34 cellular contexts compared by ENCODE assay signal in the genomic region with DNA sequence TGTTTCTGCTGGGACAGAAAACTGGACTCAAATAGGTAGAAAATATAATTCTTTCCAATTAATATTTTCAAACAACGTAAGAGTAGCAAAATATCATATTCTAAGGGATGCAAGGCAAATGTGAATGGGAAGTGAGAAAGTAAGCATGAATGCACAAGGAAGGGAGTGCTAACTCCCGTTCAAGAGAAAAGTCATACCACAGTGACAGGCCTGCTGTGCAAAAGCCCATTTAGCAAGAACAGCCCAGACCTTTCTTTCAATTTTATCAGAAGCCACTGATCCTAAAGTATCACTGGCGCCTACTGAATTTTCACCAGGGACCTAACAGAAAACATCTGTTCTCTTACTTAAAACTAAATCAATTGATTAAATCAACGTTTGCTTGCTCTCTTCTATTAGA.
"Had no signal": no experiment of that assay in that cellular context is flagged by ENCODE, and none has a peak within 500 bp of the region (broad histone marks: within the 10 kb centered on the region; RNA-seq: fewer than 3 reads in every experiment).

No MANE protein-coding gene starts in this region.

- H3K4me3 ChIP-seq: ascending aorta, breast epithelium had no signal

- H3K27ac Mint-ChIP-seq: activated B cell treated with CpG ODN at 0.5 μM for 24 hours; activated CD4-positive, alpha-beta memory T cell treated with anti-CD3 and anti-CD28 coated beads for 36 hours; activated CD4-positive, alpha-beta T cell treated with anti-CD3 and anti-CD28 coated beads, Interleukin-2, amount 10 ng/mL, durations not matched to agents 24 days and 14 days; activated CD8-positive, alpha-beta T cell treated with anti-CD3 and anti-CD28 coated beads for 36 hours; activated naive CD4-positive, alpha-beta T cell treated with anti-CD3 and anti-CD28 coated beads for 36 hours; activated naive CD4-positive, alpha-beta T cell treated with anti-CD3 and anti-CD28 coated beads, Interleukin-2, amount 50 U/mL, for 72 hours; activated naive CD8-positive, alpha-beta T cell treated with anti-CD3 and anti-CD28 coated beads for 36 hours; activated T-cell treated with anti-CD3 and anti-CD28 coated beads, Interleukin-2, amount 50 U/mL, for 72 hours; activated T-helper 1 cell treated with anti-CD3 and anti-CD28 coated beads, Interleukin-12 subunit alpha, Interleukin-12 subunit beta, Interleukin-2, Interleukin-4 antibody, amounts not matched to agents 30 ng/mL and 10 ng/mL and 1 ng/mL, durations not matched to agents 14 hours and 24 hours and 36 hours; activated T-helper 17 cell treated with anti-CD3 and anti-CD28 coated beads, Interleukin-2, amount 50 U/mL, for 72 hours; T-helper 1 cell treated with Interleukin-12 subunit alpha and Interleukin-12 subunit beta and Interleukin-4 antibody, amounts not matched to agents 30 μg/mL and 1 μg/mL, for 36 hours; T-helper 2 cell treated with Interferon-gamma antibody and Interleukin-4, amounts not matched to agents 5 μg/mL and 100 μg/mL, for 36 hours had no signal

- DNase-seq: activated B cell treated with CpG ODN at 0.5 μM for 24 hours; activated CD4-positive, alpha-beta memory T cell treated with anti-CD3 and anti-CD28 coated beads for 36 hours; activated CD4-positive, alpha-beta T cell treated with anti-CD3 and anti-CD28 coated beads for 4 hours; activated CD4-positive, alpha-beta T cell treated with anti-CD3 and anti-CD28 coated beads, Interleukin-2, amount 10 ng/mL, durations not matched to agents 24 days and 14 days; activated CD4-positive, alpha-beta T cell treated with anti-CD3 and anti-CD28 coated beads, Interleukin-2, amount 50 U/mL, for 1 hour; activated CD4-positive, alpha-beta T cell treated with anti-CD3 and anti-CD28 coated beads, Interleukin-2, amount 50 U/mL, for 4 hours; activated CD4-positive, CD25-positive, alpha-beta regulatory T cell treated with anti-CD3 and anti-CD28 coated beads, Interleukin-2, amount 50 U/mL, for 72 hours; activated CD8-positive, alpha-beta memory T cell treated with anti-CD3 and anti-CD28 coated beads, Interleukin-2, amount 50 U/mL, for 4 hours; activated CD8-positive, alpha-beta T cell treated with anti-CD3 and anti-CD28 coated beads for 36 hours; activated effector memory CD4-positive, alpha-beta T cell treated with anti-CD3 and anti-CD28 coated beads, Interleukin-2, amount 50 U/mL, for 16 hours; activated gamma-delta T cell treated with Interleukin-2 at 50 U/mL for 16 hours; activated naive CD4-positive, alpha-beta T cell; activated naive CD4-positive, alpha-beta T cell treated with anti-CD3 and anti-CD28 coated beads for 36 hours; activated naive CD4-positive, alpha-beta T cell treated with anti-CD3 and anti-CD28 coated beads, Interleukin-2, amount 50 U/mL, for 16 hours; activated naive CD8-positive, alpha-beta T cell treated with anti-CD3 and anti-CD28 coated beads for 36 hours; activated T-cell treated with anti-CD3 and anti-CD28 coated beads for 4 hours; activated T-cell treated with anti-CD3 and anti-CD28 coated beads, Interleukin-2, amount 50 U/mL, for 1 hour; activated T-cell treated with anti-CD3 and anti-CD28 coated beads, Interleukin-2, amount 50 U/mL, for 4 hours; activated T-cell treated with anti-CD3 and anti-CD28 coated beads, Interleukin-2, amount 50 U/mL, for 72 hours; amygdala; anterior cingulate cortex; central memory CD4-positive, alpha-beta T cell; T-helper 1 cell; T-helper 2 cell; T-helper 9 cell had no signal

- ATAC-seq: activated CD8-positive, alpha-beta T cell treated with anti-CD3 and anti-CD28 coated beads for 36 hours; activated naive CD4-positive, alpha-beta T cell treated with anti-CD3 and anti-CD28 coated beads, Interleukin-2, amount 50 U/mL, for 72 hours; activated T-cell treated with anti-CD3 and anti-CD28 coated beads, Interleukin-2, amount 50 U/mL, for 4 hours; activated T-cell treated with anti-CD3 and anti-CD28 coated beads, Interleukin-2, amount 50 U/mL, for 72 hours; activated T-helper 17 cell treated with anti-CD3 and anti-CD28 coated beads, Interleukin-2, amount 50 U/mL, for 72 hours had no signal

- H3K36me3 Mint-ChIP-seq: activated CD4-positive, alpha-beta memory T cell treated with anti-CD3 and anti-CD28 coated beads for 36 hours; activated naive CD4-positive, alpha-beta T cell treated with anti-CD3 and anti-CD28 coated beads, Interleukin-2, amount 50 U/mL, for 72 hours; activated naive CD8-positive, alpha-beta T cell treated with anti-CD3 and anti-CD28 coated beads for 36 hours; brain had no signal

- H3K9me3 ChIP-seq: ascending aorta, breast epithelium had no signal

- H3K4me1 ChIP-seq: ascending aorta, breast epithelium had no signal

- H3K27me3 Mint-ChIP-seq: activated B cell treated with CpG ODN at 0.5 μM for 24 hours; activated CD4-positive, alpha-beta memory T cell treated with anti-CD3 and anti-CD28 coated beads for 36 hours; activated CD4-positive, alpha-beta T cell treated with anti-CD3 and anti-CD28 coated beads, Interleukin-2, amount 10 ng/mL, durations not matched to agents 24 days and 14 days; activated CD8-positive, alpha-beta T cell treated with anti-CD3 and anti-CD28 coated beads for 36 hours had no signal

- H3K4me3 Mint-ChIP-seq: activated B cell treated with CpG ODN at 0.5 μM for 24 hours; activated CD4-positive, alpha-beta memory T cell treated with anti-CD3 and anti-CD28 coated beads for 36 hours; activated CD4-positive, alpha-beta T cell treated with anti-CD3 and anti-CD28 coated beads, Interleukin-2, amount 10 ng/mL, durations not matched to agents 24 days and 14 days; activated CD8-positive, alpha-beta T cell treated with anti-CD3 and anti-CD28 coated beads for 36 hours; activated naive CD4-positive, alpha-beta T cell treated with anti-CD3 and anti-CD28 coated beads for 36 hours; activated naive CD8-positive, alpha-beta T cell treated with anti-CD3 and anti-CD28 coated beads for 36 hours; activated T-cell treated with anti-CD3 and anti-CD28 coated beads, Interleukin-2, amount 50 U/mL, for 4 hours; activated T-cell treated with anti-CD3 and anti-CD28 coated beads, Interleukin-2, amount 50 U/mL, for 72 hours; activated T-helper 1 cell treated with anti-CD3 and anti-CD28 coated beads, Interleukin-12 subunit alpha, Interleukin-12 subunit beta, Interleukin-2, Interleukin-4 antibody, amounts not matched to agents 30 ng/mL and 10 ng/mL and 1 ng/mL, durations not matched to agents 14 hours and 24 hours and 36 hours; activated T-helper 17 cell treated with anti-CD3 and anti-CD28 coated beads, Interleukin-2, amount 50 U/mL, for 72 hours; brain; T-helper 1 cell treated with Interleukin-12 subunit alpha and Interleukin-12 subunit beta and Interleukin-4 antibody, amounts not matched to agents 30 μg/mL and 1 μg/mL, for 36 hours; T-helper 2 cell treated with Interferon-gamma antibody and Interleukin-4, amounts not matched to agents 5 μg/mL and 100 μg/mL, for 36 hours had no signal

- H3K36me3 ChIP-seq: ascending aorta, breast epithelium had no signal

- H3K9me3 Mint-ChIP-seq: activated B cell treated with CpG ODN at 0.5 μM for 24 hours; activated CD4-positive, alpha-beta memory T cell treated with anti-CD3 and anti-CD28 coated beads for 36 hours; activated CD4-positive, alpha-beta T cell treated with anti-CD3 and anti-CD28 coated beads, Interleukin-2, amount 10 ng/mL, durations not matched to agents 24 days and 14 days; activated CD8-positive, alpha-beta T cell treated with anti-CD3 and anti-CD28 coated beads for 36 hours; activated naive CD4-positive, alpha-beta T cell treated with anti-CD3 and anti-CD28 coated beads for 36 hours; activated naive CD4-positive, alpha-beta T cell treated with anti-CD3 and anti-CD28 coated beads, Interleukin-2, amount 50 U/mL, for 72 hours; activated naive CD8-positive, alpha-beta T cell treated with anti-CD3 and anti-CD28 coated beads for 36 hours; activated T-cell treated with anti-CD3 and anti-CD28 coated beads, Interleukin-2, amount 50 U/mL, for 4 hours; activated T-cell treated with anti-CD3 and anti-CD28 coated beads, Interleukin-2, amount 50 U/mL, for 72 hours; activated T-helper 1 cell treated with anti-CD3 and anti-CD28 coated beads, Interleukin-12 subunit alpha, Interleukin-12 subunit beta, Interleukin-2, Interleukin-4 antibody, amounts not matched to agents 30 ng/mL and 10 ng/mL and 1 ng/mL, durations not matched to agents 14 hours and 24 hours and 36 hours; activated T-helper 17 cell treated with anti-CD3 and anti-CD28 coated beads, Interleukin-2, amount 50 U/mL, for 72 hours; brain; T-helper 1 cell treated with Interleukin-12 subunit alpha and Interleukin-12 subunit beta and Interleukin-4 antibody, amounts not matched to agents 30 μg/mL and 1 μg/mL, for 36 hours; T-helper 2 cell treated with Interferon-gamma antibody and Interleukin-4, amounts not matched to agents 5 μg/mL and 100 μg/mL, for 36 hours had no signal

- H3K27me3 ChIP-seq: ascending aorta, breast epithelium had no signal

- H3K27ac ChIP-seq: ascending aorta, breast epithelium, VCaP had no signal

- H3K4me1 Mint-ChIP-seq: activated B cell treated with CpG ODN at 0.5 μM for 24 hours; activated CD4-positive, alpha-beta T cell treated with anti-CD3 and anti-CD28 coated beads, Interleukin-2, amount 10 ng/mL, durations not matched to agents 24 days and 14 days; activated naive CD8-positive, alpha-beta T cell treated with anti-CD3 and anti-CD28 coated beads for 36 hours; activated T-helper 17 cell treated with anti-CD3 and anti-CD28 coated beads, Interleukin-2, amount 50 U/mL, for 72 hours; brain had no signal
